ENCODE assay signal across 20 cellular contexts in the genomic region with DNA sequence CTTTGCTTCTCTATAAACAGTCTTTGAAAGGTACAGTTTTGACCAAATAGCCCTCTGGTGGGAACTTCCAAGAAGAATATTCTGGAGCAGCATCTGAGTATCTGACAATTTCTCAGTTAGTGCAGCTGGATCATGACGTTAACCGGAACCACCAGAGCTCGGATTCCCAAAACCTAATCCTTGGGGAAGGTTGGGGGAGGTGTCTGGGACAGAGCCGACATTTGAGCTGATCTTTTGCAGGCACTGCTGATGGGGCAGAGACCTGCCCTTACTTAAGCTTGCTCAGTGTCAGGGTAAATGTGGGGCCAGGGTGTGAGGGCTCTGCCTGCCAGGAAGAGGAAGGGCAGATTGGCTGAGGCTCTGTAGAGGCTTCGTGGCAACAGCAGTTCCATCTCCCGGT.
"Had no signal": no experiment of that assay in that cellular context is flagged by ENCODE, and none has a peak within 500 bp of the region (broad histone marks: within the 10 kb centered on the region; RNA-seq: fewer than 3 reads in every experiment).

No MANE protein-coding gene starts in this region.

- ATAC-seq: esophagus mucosa, foreskin keratinocyte, left colon, lower lobe of right lung, natural killer cell had no signal

- H3K4me3 ChIP-seq: lower lobe of right lung, ovary, prostate gland, spleen, transverse colon had no signal

- DNase-seq: activated CD4-positive, alpha-beta T cell treated with anti-CD3 and anti-CD28 coated beads for 48 hours; activated CD4-positive, alpha-beta T cell treated with anti-CD3 and anti-CD28 coated beads, Interleukin-2, amount 50 U/mL, for 48 hours; activated CD8-positive, alpha-beta memory T cell treated with anti-CD3 and anti-CD28 coated beads, Interleukin-2, amount 50 U/mL, for 4 hours; activated gamma-delta T cell; activated naive CD4-positive, alpha-beta T cell treated with anti-CD3 and anti-CD28 coated beads, Interleukin-2, amount 50 U/mL, for 16 hours; activated T-cell treated with anti-CD3 and anti-CD28 coated beads, Interleukin-2, amount 50 U/mL, for 1 hour; amniotic stem cell; endodermal cell; foreskin keratinocyte; islet precursor cell; left colon; lower lobe of right lung; mesenchymal stem cell; natural killer cell; ovary; spleen; stimulated activated naive CD4-positive, alpha-beta T cell treated with Interleukin-2 at 50 U/mL for 16 hours; transverse colon had no signal
